Comparison of ENCODE assay signal across 20 cellular contexts in genomic region chr2:218828477-218828778, GRCh38. TPM values are rescaled to one million over a fixed set of nuclear protein-coding genes. Genes with fewer than 3 reads are reported as not detected.
A peak's percentile ranks its signal among the peaks of the same experiment; 100 is the strongest.
DNase-seq lines count a peak whose midpoint lies in the region; ATAC-seq and TF ChIP-seq lines count a peak whose summit lies in the region.
"Had no signal": no experiment of that assay in that cellular context is flagged by ENCODE, and none has a peak within 500 bp of the region (broad histone marks: within the 10 kb centered on the region; RNA-seq: fewer than 3 reads in every experiment).

No MANE protein-coding gene starts in this region.

- no peak overlapping the region for H2BK12ac ChIP-seq in neuronal stem cell (ENCODE audit: low read length)

- H3K27me3 ChIP-seq in right atrium auricular region (no peaks in the 10 kb centered on the region), neuronal stem cell (ENCODE audit: control insufficient read depth in 3 of 3, insufficient read depth in 3 of 3, low read depth in 1 of 3, low read length in 3 of 3) (peaks cover 0 to 37% (median 0%) of the 10 kb centered on the region in 3 experiments), skeletal muscle tissue (ENCODE audit: control insufficient read depth in 3 of 3, insufficient read depth in 3 of 3, low read length in 3 of 3) (no peaks in the 10 kb centered on the region)
- H3K27me3 ChIP-seq: BLaER1 had no signal

- H2BK120ac ChIP-seq in neuronal stem cell (ENCODE audit: low read depth, low read length), result no peak overlapping the region

- no CpG with 5 or more reads among the region's 4 CpGs for WGBS in neuronal stem cell (ENCODE audit: extremely low coverage in 2 of 2, insufficient read length in 2 of 2, insufficient replicate concordance in 1 of 2), 2 donors

- H3K27ac ChIP-seq in right atrium auricular region (no peak overlapping the region), neuronal stem cell (replicated peaks; ENCODE audit: low read length) (no peak overlapping the region), skeletal muscle tissue (ENCODE audit: low read depth, low read length) (peak overlapping the region; percentile 46)
- H3K27ac ChIP-seq: 22Rv1, A549, BLaER1, GM23248 had no signal

- peak overlapping the region; percentile 43 for H2BK15ac ChIP-seq in neuronal stem cell (ENCODE audit: low read length)

- no peak overlapping the region for H2AK5ac ChIP-seq in neuronal stem cell (ENCODE audit: low read depth, low read length)

- no peak overlapping the region for H3K4me2 ChIP-seq in neuronal stem cell (ENCODE audit: insufficient read depth, low read length, poor library complexity, severe bottlenecking)
- H3K4me2 ChIP-seq: A549, BLaER1 had no signal

- TF ChIP-seq CTCF in right atrium auricular region (IDR thresholded peaks at IDR 0.05), result no peak

- no peak for ATAC-seq in GM18909 (IDR thresholded peaks at IDR 0.05; ENCODE audit: poor library complexity, unreplicated experiment)
- ATAC-seq: GM12878, K562 had no signal

- no peak overlapping the region for H4K8ac ChIP-seq in neuronal stem cell (ENCODE audit: low read depth, low read length)

- peaks cover 0 to 18% of the 10 kb centered on the region in 2 donors for H3K4me1 ChIP-seq in right atrium auricular region
- peaks cover 0 to 3% of the 10 kb centered on the region in 2 donors for H3K4me1 ChIP-seq in neuronal stem cell (ENCODE audit: control insufficient read depth in 2 of 2, insufficient read depth in 1 of 2, low read depth in 1 of 2, low read length in 2 of 2)
- H3K4me1 ChIP-seq in skeletal muscle tissue (ENCODE audit: control insufficient read depth in 3 of 3, insufficient read depth in 3 of 3, low read length in 3 of 3), result peaks cover 53 to 78% (median 61%) of the 10 kb centered on the region in 3 donors
- H3K4me1 ChIP-seq: BLaER1 had no signal

- no peak overlapping the region for H2AFZ ChIP-seq in neuronal stem cell (ENCODE audit: low read length)
- H2AFZ ChIP-seq: GM23248 had no signal

- H3K4me3 ChIP-seq in right atrium auricular region, result no peak overlapping the region
- no peak overlapping the region for H3K4me3 ChIP-seq in neuronal stem cell (ENCODE audit: low read length in 2 of 2)
- H3K4me3 ChIP-seq in skeletal muscle tissue (ENCODE audit: low read length in 3 of 3), result peak overlapping the region in 2 of 3 donors; percentile 27 to 92
- H3K4me3 ChIP-seq: A549, BLaER1, GM12878, GM23248, K562 had no signal

- no peak overlapping the region for H3K4ac ChIP-seq in neuronal stem cell (ENCODE audit: low read length)

- H3K14ac ChIP-seq in neuronal stem cell (ENCODE audit: low read length), result no peak overlapping the region

- H3K9me3 ChIP-seq in right atrium auricular region (no peaks in the 10 kb centered on the region), neuronal stem cell (replicated peaks in 1 of 2; ENCODE audit: control insufficient read depth in 2 of 2, insufficient read depth in 1 of 2, low read depth in 1 of 2, low read length in 2 of 2) (no peaks in the 10 kb centered on the region), skeletal muscle tissue (ENCODE audit: control insufficient read depth in 3 of 3, low read length in 3 of 3) (no peaks in the 10 kb centered on the region)
- H3K9me3 ChIP-seq: A549, BLaER1 had no signal

- no peaks in the 10 kb centered on the region for H3K79me1 ChIP-seq in neuronal stem cell (ENCODE audit: low read depth, low read length)

- H2BK5ac ChIP-seq in neuronal stem cell (ENCODE audit: low read length), result no peak overlapping the region

- in situ Hi-C loops in G401 (cut with HindIII; ENCODE audit: low sequenced_read_pairs), result no loop called here

- H3K23ac ChIP-seq in neuronal stem cell (ENCODE audit: low read depth, low read length, poor library complexity), result peak overlapping the region; percentile 44

- H3K36me3 ChIP-seq in right atrium auricular region (no peaks in the 10 kb centered on the region), neuronal stem cell (replicated peaks in 1 of 2; ENCODE audit: control insufficient read depth in 2 of 2, insufficient read depth in 2 of 2, low read length in 2 of 2) (no peaks in the 10 kb centered on the region), skeletal muscle tissue (ENCODE audit: control insufficient read depth in 3 of 3, insufficient read depth in 3 of 3, low read length in 3 of 3) (peaks cover 7 to 15% (median 10%) of the 10 kb centered on the region in 3 donors)
- H3K36me3 ChIP-seq: BLaER1 had no signal

- intact Hi-C loops in cardiac septum (cut with DNase I), result no loop called here

- H3K9ac ChIP-seq in neuronal stem cell (ENCODE audit: low read depth, low read length, poor library complexity), result no peak overlapping the region
- peak overlapping the region; percentile 44 to 57 (median 50) for H3K9ac ChIP-seq in skeletal muscle tissue (ENCODE audit: low read depth in 1 of 3, low read length in 3 of 3)
- H3K9ac ChIP-seq: BLaER1, GM23248 had no signal

- DNase-seq in right atrium auricular region (ENCODE audit: low spot score), result peak; percentile 47
- DNase-seq in cardiac septum (ENCODE audit: low spot score), result no peak
- no peak for DNase-seq in neuronal stem cell (ENCODE audit: low spot score)
- DNase-seq in COR-L47 (lab: John Stamatoyannopoulos, UW), result no peak
- DNase-seq in G401 (ENCODE audit: low spot score), result no peak
- DNase-seq: Calu3; CD4-positive, alpha-beta memory T cell; DMS79 treated with DMSO at 0.1 percent for 48 hours; GM23248; HCEC 1CT; IMR-90 had no signal

- peak overlapping the region; percentile 40 for H3K18ac ChIP-seq in neuronal stem cell (ENCODE audit: low read length)

- no peak overlapping the region for H4K91ac ChIP-seq in neuronal stem cell (ENCODE audit: low read depth, low read length, poor library complexity)

RNA-seq across cellular contexts. Expression of gene PRKAG3, which starts 3.2 kb away (rescaled TPM):
- total RNA-seq in right atrium auricular region (under 1 TPM in 1 of 2 donors, not detected in 1; 0.19 TPM), cardiac septum (0.13 TPM), skeletal muscle tissue (9.9 TPM)
- not detected for polyA plus RNA-seq in neuronal stem cell (2013, experiment 1 of 2)
- polyA plus RNA-seq in neuronal stem cell (2013, experiment 2 of 2), result not detected
- not detected in 2 replicates for total RNA-seq in G401 (2014; rRNA removed; shearing (Covaris generic))
- total RNA-seq: Calu3; CD4-positive, alpha-beta memory T cell; GM23248; HT-29; IMR-90; K562 had no signal
- polyA plus RNA-seq: A549; CD14-positive monocyte; CD4-positive, alpha-beta memory T cell; GM23248; IMR-90; K562 had no signal

RNA-seq across cellular contexts. Expression of gene WNT6, which starts 31.2 kb away (rescaled TPM):
- total RNA-seq in right atrium auricular region (1 to 10 TPM; 1.8 to 2.4 TPM), cardiac septum (0.46 TPM), skeletal muscle tissue (not detected)
- polyA plus RNA-seq in neuronal stem cell (2013, experiment 1 of 2), result not detected
- 0.03 TPM for polyA plus RNA-seq in neuronal stem cell (2013, experiment 2 of 2)
- total RNA-seq in G401 (2014; rRNA removed; shearing (Covaris generic)), result 0.14 TPM in 1 of 2 replicates, not detected in the other
- total RNA-seq: Calu3, GM23248, HT-29, IMR-90, K562 had no signal
- polyA plus RNA-seq: CD4-positive, alpha-beta memory T cell; GM23248; IMR-90; K562 had no signal

RNA-seq across cellular contexts. Expression of gene CYP27A1, which starts 46.5 kb away (rescaled TPM):
- total RNA-seq in right atrium auricular region (10 to 100 TPM; 17.2 to 23.4 TPM), cardiac septum (5.2 TPM), skeletal muscle tissue (17.7 TPM)
- 0.99 TPM for polyA plus RNA-seq in neuronal stem cell (2013, experiment 1 of 2)
- polyA plus RNA-seq in neuronal stem cell (2013, experiment 2 of 2), result 0.84 TPM
- not detected in 2 replicates for total RNA-seq in G401 (2014; rRNA removed; shearing (Covaris generic))
- polyA plus RNA-seq: K562 had no signal

RNA-seq across cellular contexts. Expression of gene WNT10A, which starts 52.2 kb away (rescaled TPM):
- total RNA-seq in right atrium auricular region, result 1 to 10 TPM in 1 of 2 donors, under 1 TPM in 1; 0.90 to 1.2 TPM
- not detected for total RNA-seq in cardiac septum
- not detected for polyA plus RNA-seq in neuronal stem cell (2013, experiment 1 of 2)
- not detected for polyA plus RNA-seq in neuronal stem cell (2013, experiment 2 of 2)
- not detected for total RNA-seq in skeletal muscle tissue
- 0.12 and 1.4 TPM in 2 replicates for total RNA-seq in G401 (2014; rRNA removed; shearing (Covaris generic))
- total RNA-seq: GM23248, IMR-90, K562 had no signal
- polyA plus RNA-seq: A549, CD14-positive monocyte, GM23248, IMR-90, K562 had no signal

Comparison
In these comparisons a context has a peak if more than half of its experiments do, and no peak if none do; other contexts are left out.
1. H3K4me3 ChIP-seq: peak in skeletal muscle tissue (2 of 3); none in right atrium auricular region (0 of 2) and neuronal stem cell (0 of 2).